Comparison of ENCODE assay signal across 1 cellular context in genomic region chr14:105859717-105860614, GRCh38.
TF ChIP-seq lines count a peak whose summit lies in the region.

No MANE protein-coding gene starts in this region.

TF ChIP-seq in GM12878, 131 proteins besides CTCF, POLR2A, EP300 and RAD21 (continued from another document):
- TF ChIP-seq, protein P1, sequence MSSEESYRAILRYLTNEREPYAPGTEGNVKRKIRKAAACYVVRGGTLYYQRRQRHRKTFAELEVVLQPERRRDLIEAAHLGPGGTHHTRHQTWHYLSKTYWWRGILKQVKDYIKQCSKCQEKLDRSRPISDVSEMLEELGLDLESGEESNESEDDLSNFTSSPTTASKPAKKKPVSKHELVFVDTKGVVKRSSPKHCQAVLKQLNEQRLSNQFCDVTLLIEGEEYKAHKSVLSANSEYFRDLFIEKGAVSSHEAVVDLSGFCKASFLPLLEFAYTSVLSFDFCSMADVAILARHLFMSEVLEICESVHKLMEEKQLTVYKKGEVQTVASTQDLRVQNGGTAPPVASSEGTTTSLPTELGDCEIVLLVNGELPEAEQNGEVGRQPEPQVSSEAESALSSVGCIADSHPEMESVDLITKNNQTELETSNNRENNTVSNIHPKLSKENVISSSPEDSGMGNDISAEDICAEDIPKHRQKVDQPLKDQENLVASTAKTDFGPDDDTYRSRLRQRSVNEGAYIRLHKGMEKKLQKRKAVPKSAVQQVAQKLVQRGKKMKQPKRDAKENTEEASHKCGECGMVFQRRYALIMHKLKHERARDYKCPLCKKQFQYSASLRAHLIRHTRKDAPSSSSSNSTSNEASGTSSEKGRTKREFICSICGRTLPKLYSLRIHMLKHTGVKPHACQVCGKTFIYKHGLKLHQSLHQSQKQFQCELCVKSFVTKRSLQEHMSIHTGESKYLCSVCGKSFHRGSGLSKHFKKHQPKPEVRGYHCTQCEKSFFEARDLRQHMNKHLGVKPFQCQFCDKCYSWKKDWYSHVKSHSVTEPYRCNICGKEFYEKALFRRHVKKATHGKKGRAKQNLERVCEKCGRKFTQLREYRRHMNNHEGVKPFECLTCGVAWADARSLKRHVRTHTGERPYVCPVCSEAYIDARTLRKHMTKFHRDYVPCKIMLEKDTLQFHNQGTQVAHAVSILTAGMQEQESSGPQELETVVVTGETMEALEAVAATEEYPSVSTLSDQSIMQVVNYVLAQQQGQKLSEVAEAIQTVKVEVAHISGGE (CRISPR knock-in tag; IDR thresholded peaks at IDR 0.05), result peak; percentile 28
- TF ChIP-seq NR2C1 (IDR thresholded peaks at IDR 0.05) (no peak), POLR2AphosphoS5 (IDR thresholded peaks at IDR 0.05; ENCODE audit: low read length) (peak; percentile 74), BCL3 (IDR thresholded peaks at IDR 0.05; ENCODE audit: borderline replicate concordance, insufficient read depth, low read depth, low read length, poor library complexity, severe bottlenecking) (peak; percentile 5), RELB (IDR thresholded peaks at IDR 0.05; ENCODE audit: low read depth) (no peak), ZSCAN29 (IDR thresholded peaks at IDR 0.05) (no peak), SMAD5 (IDR thresholded peaks at IDR 0.05; ENCODE audit: low read depth) (peak; percentile 61), EGR1 (IDR thresholded peaks at IDR 0.05; ENCODE audit: borderline replicate concordance in 1 of 2, low read depth in 2 of 2, low read length in 2 of 2) (no peak), STAT3 (IDR thresholded peaks at IDR 0.05; ENCODE audit: low read depth, low read length) (no peak)
